In genomic region chr15:89665449-89666146, GRCh38 we compare ENCODE assay signal across 8 cellular contexts. TPM values are rescaled to one million over a fixed set of nuclear protein-coding genes. Genes with fewer than 3 reads are reported as not detected.
DNase-seq lines count a peak whose midpoint lies in the region; ATAC-seq and TF ChIP-seq lines count a peak whose summit lies in the region.

No MANE protein-coding gene starts in this region.

- H3K4me3 ChIP-seq in breast epithelium: peak overlapping the region; percentile 34 to 73 (median 53)
- peak overlapping the region; percentile 38 for H3K4me3 ChIP-seq in SJSA1

- no peaks in the 10 kb centered on the region for H3K36me3 Mint-ChIP-seq in MCF 10A (ENCODE audit: insufficient read depth, unreplicated experiment)

- no TSS peak for BruUV-seq in MCF 10A (replicated peaks; lab: Mats Ljungman, UMichigan)

- ATAC-seq in GM19452 (IDR thresholded peaks at IDR 0.05; ENCODE audit: unreplicated experiment) (no peak), GM18858 (IDR thresholded peaks at IDR 0.05; ENCODE audit: unreplicated experiment) (no peak)

- intact Hi-C loops in breast epithelium (cut with DNase I; ENCODE audit: low total_unique reads) (no loop called here), MCF 10A (cut with micrococcal nuclease) (no loop called here)

- H3K27me3 Mint-ChIP-seq in MCF 10A (ENCODE audit: insufficient read depth, unreplicated experiment): no peaks in the 10 kb centered on the region

- H3K4me1 ChIP-seq in breast epithelium (peaks cover 0 to 11% of the 10 kb centered on the region in 2 donors), SJSA1 (replicated peaks) (peaks cover 29% of the 10 kb centered on the region)

- DNase-seq in breast epithelium (ENCODE audit: low spot score in 2 of 2): no peak
- DNase-seq in MCF 10A (ENCODE audit: unreplicated experiment): no peak
- DNase-seq in SJSA1 (ENCODE audit: low read depth in 1 of 2, low spot score in 2 of 2): peak in 1 of 2 experiments; percentile 60
- DNase-seq in fibroblast of gingiva (ENCODE audit: low read depth): peak; percentile 65
- peak; percentile 71 for DNase-seq in myocyte (ENCODE audit: low read depth)
- DNase-seq in SW 1271 (lab: John Stamatoyannopoulos, UW): no peak

- POLR2A ChIA-PET in MCF 10A (lab: Yijun Ruan, JAX): no interaction called here

- no peak for TF ChIP-seq POLR2A in breast epithelium (IDR thresholded peaks at IDR 0.05)

- no peaks in the 10 kb centered on the region for H3K36me3 ChIP-seq in breast epithelium
- no peaks in the 10 kb centered on the region for H3K36me3 ChIP-seq in SJSA1

- no peaks in the 10 kb centered on the region for H3K27me3 ChIP-seq in breast epithelium
- H3K27me3 ChIP-seq in SJSA1 (replicated peaks): no peaks in the 10 kb centered on the region

- H3K9me3 ChIP-seq in breast epithelium (no peaks in the 10 kb centered on the region), SJSA1 (replicated peaks) (no peaks in the 10 kb centered on the region; the same call in 1 of the 2 replicates)

- no peak overlapping the region for H3K4me3 Mint-ChIP-seq in MCF 10A (ENCODE audit: unreplicated experiment)

- H3K9me3 Mint-ChIP-seq in MCF 10A (ENCODE audit: unreplicated experiment): no peaks in the 10 kb centered on the region

- peaks cover 12% of the 10 kb centered on the region for H3K4me1 Mint-ChIP-seq in MCF 10A (ENCODE audit: insufficient read depth, unreplicated experiment)

- TF ChIP-seq CTCF in breast epithelium (IDR thresholded peaks at IDR 0.05) (no peak), MCF 10A (IDR thresholded peaks at IDR 0.05; ENCODE audit: unreplicated experiment) (no peak)

- CTCF ChIA-PET in MCF 10A (lab: Yijun Ruan, JAX): interaction anchor here (0.6 to 1.3 kb wide), 3 partner anchors 14 to 95 kb away, joined by 3 to 4 read pairs (median 3); partner anchors contain the start of gene PLIN1

- H3K27ac Mint-ChIP-seq in MCF 10A (ENCODE audit: low read depth, unreplicated experiment): no peak overlapping the region

- H3K27ac ChIP-seq in breast epithelium (peak overlapping the region; percentile 90 to 95), SJSA1 (no peak overlapping the region)

RNA-seq across cellular contexts. Expression of gene KIF7, which starts 10.3 kb away (rescaled TPM):
- total RNA-seq in breast epithelium: 10 to 100 TPM; 10.1 to 14.4 (median 10.5) TPM
- 2.7 and 3.1 TPM in 2 replicates for total RNA-seq in MCF 10A (2022)
- 13.8 and 14.3 TPM in 2 replicates for total RNA-seq in SJSA1 (2014; rRNA removed; shearing (Covaris generic))
- 6.3 and 8.0 TPM in 2 replicates for total RNA-seq in myocyte
- polyA plus RNA-seq in myocyte (2012): 7.7 TPM

RNA-seq across cellular contexts. Expression of gene PLIN1, which starts 13.6 kb away (rescaled TPM):
- total RNA-seq in breast epithelium (1,000 to 10,000 TPM in 1 of 3 donors, 100 to 1,000 TPM in 2; 114 to 2,292 (median 132) TPM), MCF 10A (2022) (0.09 and 0.17 TPM in 2 replicates), myocyte (0.05 TPM in 2 replicates)
- not detected in 2 replicates for total RNA-seq in SJSA1 (2014; rRNA removed; shearing (Covaris generic))
- 0.23 TPM for polyA plus RNA-seq in myocyte (2012)

RNA-seq across cellular contexts. Expression of gene PEX11A, which starts 25.0 kb away (rescaled TPM):
- total RNA-seq in breast epithelium (10 to 100 TPM; 42.3 to 64.2 (median 46.1) TPM), MCF 10A (2022) (3.4 and 3.9 TPM in 2 replicates), myocyte (7.1 and 7.3 TPM in 2 replicates)
- 4.8 and 15.0 TPM in 2 replicates for total RNA-seq in SJSA1 (2014; rRNA removed; shearing (Covaris generic))
- 6.4 TPM for polyA plus RNA-seq in myocyte (2012)

RNA-seq across cellular contexts. Expression of gene WDR93, which starts 25.0 kb away (rescaled TPM):
- total RNA-seq in breast epithelium (1 to 10 TPM in 1 of 3 donors, under 1 TPM in 2; 0.80 to 1.0 (median 0.98) TPM), MCF 10A (2022) (0.33 and 0.47 TPM in 2 replicates), myocyte (not detected in 2 replicates)
- 0.05 TPM in 1 of 2 replicates, not detected in the other for total RNA-seq in SJSA1 (2014; rRNA removed; shearing (Covaris generic))
- polyA plus RNA-seq in myocyte (2012): 0.04 TPM

Comparison
In these comparisons a context has a peak if more than half of its experiments do, and no peak if none do; other contexts are left out.
1. RNA of gene PLIN1, which starts 13.6 kb away (total RNA-seq): 114 to 2,292 TPM in breast epithelium; 0.09 to 0.17 TPM in MCF 10A, 0.05 TPM in myocyte and not detected in SJSA1; every median in the first group is over 10 times any median in the second.
2. DNase-seq: peak in fibroblast of gingiva (single experiment) and myocyte (single experiment); none in breast epithelium (0 of 2), MCF 10A (single experiment) and SW 1271 (0 of 2).